ENCODE assay signal across 1 cellular context in genomic region chr4:40672528-40673522, GRCh38.
TF ChIP-seq lines count a peak whose summit lies in the region.

No MANE protein-coding gene starts in this region.

TF ChIP-seq in K562, 482 proteins besides CTCF, POLR2A, EP300 and RAD21 (continued from another document):
- TF ChIP-seq PPARD (CRISPR knock-in tag; IDR thresholded peaks at IDR 0.05) (no peak), HMBOX1 (IDR thresholded peaks at IDR 0.05) (peak; percentile 78), MAFG (tag; conservative IDR thresholded peaks at IDR 0.05) (peak; percentile 98), BACH1 (tag; IDR thresholded peaks at IDR 0.05) (peak; percentile 96), C11orf30 (IDR thresholded peaks at IDR 0.05; ENCODE audit: low read depth) (peak; percentile 93), RCOR1 (IDR thresholded peaks at IDR 0.05; ENCODE audit: borderline replicate concordance in 1 of 2, low read depth in 2 of 2, low read length in 2 of 2) (peak in 1 of 2 experiments; percentile 53; a peak in 1 of 4 replicates)
